1 cellular context compared by ENCODE assay signal in the genomic region with DNA sequence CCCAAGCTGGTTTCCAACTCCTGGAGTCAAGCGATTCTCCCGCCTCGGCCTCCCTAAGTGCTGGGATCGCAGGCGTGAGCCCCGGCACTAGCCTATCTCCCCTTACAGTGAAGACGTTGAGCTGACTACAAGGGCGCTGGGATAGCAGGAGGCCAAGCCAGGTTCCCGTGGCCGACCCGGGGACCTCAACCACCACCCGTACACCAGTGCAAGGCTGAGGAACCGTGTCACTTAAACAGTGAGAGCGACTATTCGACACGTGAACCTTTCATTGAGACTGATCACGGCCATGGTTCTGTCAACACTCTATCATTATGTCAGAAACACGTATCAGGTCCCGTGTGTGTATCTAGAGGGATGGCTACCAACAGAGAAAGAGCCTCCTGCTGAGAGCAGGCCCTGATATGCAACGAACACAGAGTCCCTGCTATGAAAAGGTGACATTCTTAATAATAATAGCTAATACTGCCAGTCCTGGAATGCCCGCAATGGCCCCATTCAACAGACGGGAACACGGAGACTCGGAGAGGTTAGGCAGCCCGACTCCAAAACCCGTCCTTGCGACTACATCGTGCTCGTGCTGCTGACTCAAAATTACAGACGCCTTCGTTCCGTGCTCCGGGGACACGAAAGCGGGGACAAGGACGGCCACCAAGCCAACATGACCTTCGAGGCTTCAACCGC.
A peak's percentile ranks its signal among the peaks of the same experiment; 100 is the strongest.
TF ChIP-seq lines count a peak whose summit lies in the region.

No MANE protein-coding gene starts in this region.

TF ChIP-seq in K562, 482 proteins besides CTCF, POLR2A, EP300 and RAD21 (continues in another document):
- TF ChIP-seq KLF1 (tag; IDR thresholded peaks at IDR 0.05) (no peak), HSF4 (CRISPR knock-in tag; IDR thresholded peaks at IDR 0.05; ENCODE audit: borderline replicate concordance) (no peak), MIER1 (IDR thresholded peaks at IDR 0.05; ENCODE audit: low read depth) (peak; percentile 23; the same call in 1 of the 2 replicates), KDM2B (CRISPR knock-in tag; IDR thresholded peaks at IDR 0.05) (0 out of 2 replicates have a peak, but pooled peaks have one; percentile 62), TRIM28 (IDR thresholded peaks at IDR 0.05) (no peak), ZNF133 (CRISPR knock-in tag; IDR thresholded peaks at IDR 0.05) (no peak), RBFOX2 (IDR thresholded peaks at IDR 0.05; ENCODE audit: low read depth, low read length) (no peak), CHD1 (IDR thresholded peaks at IDR 0.05; ENCODE audit: low read length) (no peak), TSC22D4 (tag; IDR thresholded peaks at IDR 0.05) (no peak), CEBPG (CRISPR knock-in tag; IDR thresholded peaks at IDR 0.05) (no peak; the same call in 1 of the 2 replicates), CEBPG (tag; conservative IDR thresholded peaks at IDR 0.05 in 1 of 2, IDR thresholded peaks at IDR 0.05 in 1 of 2) (no peak), ZBED1 (IDR thresholded peaks at IDR 0.05) (no peak), CAMTA2 (CRISPR knock-in tag; conservative IDR thresholded peaks at IDR 0.05) (no peak), SMARCA5 (IDR thresholded peaks at IDR 0.05) (no peak), ZNF696 (CRISPR knock-in tag; conservative IDR thresholded peaks at IDR 0.05) (no peak), ZNF75A (CRISPR knock-in tag; IDR thresholded peaks at IDR 0.05) (no peak), KLF13 (tag; IDR thresholded peaks at IDR 0.05; ENCODE audit: borderline replicate concordance, low read depth) (no peak), HEY1 (CRISPR knock-in tag; IDR thresholded peaks at IDR 0.05; ENCODE audit: borderline replicate concordance) (no peak), POLR2AphosphoS2 (IDR thresholded peaks at IDR 0.05; ENCODE audit: low read length) (no peak), RCOR1 (IDR thresholded peaks at IDR 0.05; ENCODE audit: borderline replicate concordance in 1 of 2, low read depth in 2 of 2, low read length in 2 of 2) (peak in 1 of 2 experiments; percentile 58; a peak in 1 of 4 replicates), MEIS2 (IDR thresholded peaks at IDR 0.05; ENCODE audit: partially characterized antibody) (peak; percentile 89), ZNF780A (CRISPR knock-in tag; IDR thresholded peaks at IDR 0.05) (no peak), NCOA2 (IDR thresholded peaks at IDR 0.05; ENCODE audit: partially characterized antibody in 2 of 2) (no peak), COPS2 (conservative IDR thresholded peaks at IDR 0.05) (no peak), ZNF707 (CRISPR knock-in tag; conservative IDR thresholded peaks at IDR 0.05) (no peak), ZNF316 (IDR thresholded peaks at IDR 0.05) (no peak), HLTF (IDR thresholded peaks at IDR 0.05) (no peak), KLF16 (IDR thresholded peaks at IDR 0.05) (no peak), ZNF121 (CRISPR knock-in tag; conservative IDR thresholded peaks at IDR 0.05) (peak; percentile 27; the same call in 1 of the 2 replicates)
- TF ChIP-seq, protein P1, sequence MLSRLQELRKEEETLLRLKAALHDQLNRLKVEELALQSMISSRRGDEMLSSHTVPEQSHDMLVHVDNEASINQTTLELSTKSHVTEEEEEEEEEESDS (CRISPR knock-in tag; IDR thresholded peaks at IDR 0.05): no peak
- TF ChIP-seq, protein P2, sequence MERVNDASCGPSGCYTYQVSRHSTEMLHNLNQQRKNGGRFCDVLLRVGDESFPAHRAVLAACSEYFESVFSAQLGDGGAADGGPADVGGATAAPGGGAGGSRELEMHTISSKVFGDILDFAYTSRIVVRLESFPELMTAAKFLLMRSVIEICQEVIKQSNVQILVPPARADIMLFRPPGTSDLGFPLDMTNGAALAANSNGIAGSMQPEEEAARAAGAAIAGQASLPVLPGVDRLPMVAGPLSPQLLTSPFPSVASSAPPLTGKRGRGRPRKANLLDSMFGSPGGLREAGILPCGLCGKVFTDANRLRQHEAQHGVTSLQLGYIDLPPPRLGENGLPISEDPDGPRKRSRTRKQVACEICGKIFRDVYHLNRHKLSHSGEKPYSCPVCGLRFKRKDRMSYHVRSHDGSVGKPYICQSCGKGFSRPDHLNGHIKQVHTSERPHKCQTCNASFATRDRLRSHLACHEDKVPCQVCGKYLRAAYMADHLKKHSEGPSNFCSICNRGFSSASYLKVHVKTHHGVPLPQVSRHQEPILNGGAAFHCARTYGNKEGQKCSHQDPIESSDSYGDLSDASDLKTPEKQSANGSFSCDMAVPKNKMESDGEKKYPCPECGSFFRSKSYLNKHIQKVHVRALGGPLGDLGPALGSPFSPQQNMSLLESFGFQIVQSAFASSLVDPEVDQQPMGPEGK (CRISPR knock-in tag; IDR thresholded peaks at IDR 0.05; ENCODE audit: borderline replicate concordance): no peak
- TF ChIP-seq, protein P3, sequence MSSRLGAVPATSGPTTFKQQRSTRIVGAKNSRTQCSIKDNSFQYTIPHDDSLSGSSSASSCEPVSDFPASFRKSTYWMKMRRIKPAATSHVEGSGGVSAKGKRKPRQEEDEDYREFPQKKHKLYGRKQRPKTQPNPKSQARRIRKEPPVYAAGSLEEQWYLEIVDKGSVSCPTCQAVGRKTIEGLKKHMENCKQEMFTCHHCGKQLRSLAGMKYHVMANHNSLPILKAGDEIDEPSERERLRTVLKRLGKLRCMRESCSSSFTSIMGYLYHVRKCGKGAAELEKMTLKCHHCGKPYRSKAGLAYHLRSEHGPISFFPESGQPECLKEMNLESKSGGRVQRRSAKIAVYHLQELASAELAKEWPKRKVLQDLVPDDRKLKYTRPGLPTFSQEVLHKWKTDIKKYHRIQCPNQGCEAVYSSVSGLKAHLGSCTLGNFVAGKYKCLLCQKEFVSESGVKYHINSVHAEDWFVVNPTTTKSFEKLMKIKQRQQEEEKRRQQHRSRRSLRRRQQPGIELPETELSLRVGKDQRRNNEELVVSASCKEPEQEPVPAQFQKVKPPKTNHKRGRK (tag; IDR thresholded peaks at IDR 0.05): no peak
- TF ChIP-seq, protein P4, sequence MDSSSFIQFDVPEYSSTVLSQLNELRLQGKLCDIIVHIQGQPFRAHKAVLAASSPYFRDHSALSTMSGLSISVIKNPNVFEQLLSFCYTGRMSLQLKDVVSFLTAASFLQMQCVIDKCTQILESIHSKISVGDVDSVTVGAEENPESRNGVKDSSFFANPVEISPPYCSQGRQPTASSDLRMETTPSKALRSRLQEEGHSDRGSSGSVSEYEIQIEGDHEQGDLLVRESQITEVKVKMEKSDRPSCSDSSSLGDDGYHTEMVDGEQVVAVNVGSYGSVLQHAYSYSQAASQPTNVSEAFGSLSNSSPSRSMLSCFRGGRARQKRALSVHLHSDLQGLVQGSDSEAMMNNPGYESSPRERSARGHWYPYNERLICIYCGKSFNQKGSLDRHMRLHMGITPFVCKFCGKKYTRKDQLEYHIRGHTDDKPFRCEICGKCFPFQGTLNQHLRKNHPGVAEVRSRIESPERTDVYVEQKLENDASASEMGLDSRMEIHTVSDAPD (CRISPR knock-in tag; IDR thresholded peaks at IDR 0.05): no peak
- TF ChIP-seq, protein P5, sequence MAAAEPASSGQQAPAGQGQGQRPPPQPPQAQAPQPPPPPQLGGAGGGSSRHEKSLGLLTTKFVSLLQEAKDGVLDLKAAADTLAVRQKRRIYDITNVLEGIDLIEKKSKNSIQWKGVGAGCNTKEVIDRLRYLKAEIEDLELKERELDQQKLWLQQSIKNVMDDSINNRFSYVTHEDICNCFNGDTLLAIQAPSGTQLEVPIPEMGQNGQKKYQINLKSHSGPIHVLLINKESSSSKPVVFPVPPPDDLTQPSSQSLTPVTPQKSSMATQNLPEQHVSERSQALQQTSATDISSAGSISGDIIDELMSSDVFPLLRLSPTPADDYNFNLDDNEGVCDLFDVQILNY (CRISPR knock-in tag; IDR thresholded peaks at IDR 0.05): no peak; the same call in 1 of the 2 replicates
- TF ChIP-seq, protein P6, sequence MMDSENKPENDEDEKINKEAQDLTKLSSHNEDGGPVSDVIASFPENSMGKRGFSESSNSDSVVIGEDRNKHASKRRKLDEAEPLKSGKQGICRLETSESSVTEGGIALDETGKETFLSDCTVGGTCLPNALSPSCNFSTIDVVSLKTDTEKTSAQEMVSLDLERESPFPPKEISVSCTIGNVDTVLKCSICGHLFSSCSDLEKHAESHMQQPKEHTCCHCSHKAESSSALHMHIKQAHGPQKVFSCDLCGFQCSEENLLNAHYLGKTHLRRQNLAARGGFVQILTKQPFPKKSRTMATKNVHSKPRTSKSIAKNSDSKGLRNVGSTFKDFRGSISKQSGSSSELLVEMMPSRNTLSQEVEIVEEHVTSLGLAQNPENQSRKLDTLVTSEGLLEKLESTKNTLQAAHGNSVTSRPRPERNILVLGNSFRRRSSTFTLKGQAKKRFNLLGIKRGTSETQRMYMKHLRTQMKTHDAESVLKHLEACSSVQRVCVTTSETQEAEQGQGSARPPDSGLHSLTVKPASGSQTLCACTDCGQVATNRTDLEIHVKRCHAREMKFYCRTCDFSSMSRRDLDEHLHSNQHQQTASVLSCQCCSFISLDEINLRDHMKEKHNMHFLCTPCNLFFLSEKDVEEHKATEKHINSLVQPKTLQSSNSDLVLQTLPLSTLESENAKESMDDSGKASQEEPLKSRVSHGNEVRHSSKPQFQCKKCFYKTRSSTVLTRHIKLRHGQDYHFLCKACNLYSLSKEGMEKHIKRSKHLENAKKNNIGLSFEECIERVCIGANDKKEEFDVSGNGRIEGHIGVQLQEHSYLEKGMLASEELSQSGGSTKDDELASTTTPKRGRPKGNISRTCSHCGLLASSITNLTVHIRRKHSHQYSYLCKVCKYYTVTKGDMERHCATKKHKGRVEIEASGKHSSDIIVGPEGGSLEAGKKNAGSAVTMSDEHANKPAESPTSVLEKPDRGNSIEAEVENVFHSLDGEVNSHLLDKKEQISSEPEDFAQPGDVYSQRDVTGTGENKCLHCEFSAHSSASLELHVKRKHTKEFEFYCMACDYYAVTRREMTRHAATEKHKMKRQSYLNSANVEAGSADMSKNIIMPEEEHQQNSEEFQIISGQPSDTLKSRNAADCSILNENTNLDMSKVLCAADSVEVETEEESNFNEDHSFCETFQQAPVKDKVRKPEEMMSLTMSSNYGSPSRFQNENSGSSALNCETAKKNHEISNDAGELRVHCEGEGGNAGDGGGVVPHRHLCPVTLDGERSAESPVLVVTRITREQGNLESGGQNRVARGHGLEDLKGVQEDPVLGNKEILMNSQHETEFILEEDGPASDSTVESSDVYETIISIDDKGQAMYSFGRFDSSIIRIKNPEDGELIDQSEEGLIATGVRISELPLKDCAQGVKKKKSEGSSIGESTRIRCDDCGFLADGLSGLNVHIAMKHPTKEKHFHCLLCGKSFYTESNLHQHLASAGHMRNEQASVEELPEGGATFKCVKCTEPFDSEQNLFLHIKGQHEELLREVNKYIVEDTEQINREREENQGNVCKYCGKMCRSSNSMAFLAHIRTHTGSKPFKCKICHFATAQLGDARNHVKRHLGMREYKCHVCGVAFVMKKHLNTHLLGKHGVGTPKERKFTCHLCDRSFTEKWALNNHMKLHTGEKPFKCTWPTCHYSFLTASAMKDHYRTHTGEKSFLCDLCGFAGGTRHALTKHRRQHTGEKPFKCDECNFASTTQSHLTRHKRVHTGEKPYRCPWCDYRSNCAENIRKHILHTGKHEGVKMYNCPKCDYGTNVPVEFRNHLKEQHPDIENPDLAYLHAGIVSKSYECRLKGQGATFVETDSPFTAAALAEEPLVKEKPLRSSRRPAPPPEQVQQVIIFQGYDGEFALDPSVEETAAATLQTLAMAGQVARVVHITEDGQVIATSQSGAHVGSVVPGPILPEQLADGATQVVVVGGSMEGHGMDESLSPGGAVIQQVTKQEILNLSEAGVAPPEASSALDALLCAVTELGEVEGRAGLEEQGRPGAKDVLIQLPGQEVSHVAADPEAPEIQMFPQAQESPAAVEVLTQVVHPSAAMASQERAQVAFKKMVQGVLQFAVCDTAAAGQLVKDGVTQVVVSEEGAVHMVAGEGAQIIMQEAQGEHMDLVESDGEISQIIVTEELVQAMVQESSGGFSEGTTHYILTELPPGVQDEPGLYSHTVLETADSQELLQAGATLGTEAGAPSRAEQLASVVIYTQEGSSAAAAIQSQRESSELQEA (IDR thresholded peaks at IDR 0.05; ENCODE audit: low read depth): no peak
- TF ChIP-seq, protein P7, sequence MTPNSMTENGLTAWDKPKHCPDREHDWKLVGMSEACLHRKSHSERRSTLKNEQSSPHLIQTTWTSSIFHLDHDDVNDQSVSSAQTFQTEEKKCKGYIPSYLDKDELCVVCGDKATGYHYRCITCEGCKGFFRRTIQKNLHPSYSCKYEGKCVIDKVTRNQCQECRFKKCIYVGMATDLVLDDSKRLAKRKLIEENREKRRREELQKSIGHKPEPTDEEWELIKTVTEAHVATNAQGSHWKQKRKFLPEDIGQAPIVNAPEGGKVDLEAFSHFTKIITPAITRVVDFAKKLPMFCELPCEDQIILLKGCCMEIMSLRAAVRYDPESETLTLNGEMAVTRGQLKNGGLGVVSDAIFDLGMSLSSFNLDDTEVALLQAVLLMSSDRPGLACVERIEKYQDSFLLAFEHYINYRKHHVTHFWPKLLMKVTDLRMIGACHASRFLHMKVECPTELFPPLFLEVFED (CRISPR knock-in tag; conservative IDR thresholded peaks at IDR 0.05): no peak
- TF ChIP-seq, protein P8, sequence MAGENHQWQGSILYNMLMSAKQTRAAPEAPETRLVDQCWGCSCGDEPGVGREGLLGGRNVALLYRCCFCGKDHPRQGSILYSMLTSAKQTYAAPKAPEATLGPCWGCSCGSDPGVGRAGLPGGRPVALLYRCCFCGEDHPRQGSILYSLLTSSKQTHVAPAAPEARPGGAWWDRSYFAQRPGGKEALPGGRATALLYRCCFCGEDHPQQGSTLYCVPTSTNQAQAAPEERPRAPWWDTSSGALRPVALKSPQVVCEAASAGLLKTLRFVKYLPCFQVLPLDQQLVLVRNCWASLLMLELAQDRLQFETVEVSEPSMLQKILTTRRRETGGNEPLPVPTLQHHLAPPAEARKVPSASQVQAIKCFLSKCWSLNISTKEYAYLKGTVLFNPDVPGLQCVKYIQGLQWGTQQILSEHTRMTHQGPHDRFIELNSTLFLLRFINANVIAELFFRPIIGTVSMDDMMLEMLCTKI (IDR thresholded peaks at IDR 0.05; ENCODE audit: partially characterized antibody): no peak
- TF ChIP-seq, protein P9, sequence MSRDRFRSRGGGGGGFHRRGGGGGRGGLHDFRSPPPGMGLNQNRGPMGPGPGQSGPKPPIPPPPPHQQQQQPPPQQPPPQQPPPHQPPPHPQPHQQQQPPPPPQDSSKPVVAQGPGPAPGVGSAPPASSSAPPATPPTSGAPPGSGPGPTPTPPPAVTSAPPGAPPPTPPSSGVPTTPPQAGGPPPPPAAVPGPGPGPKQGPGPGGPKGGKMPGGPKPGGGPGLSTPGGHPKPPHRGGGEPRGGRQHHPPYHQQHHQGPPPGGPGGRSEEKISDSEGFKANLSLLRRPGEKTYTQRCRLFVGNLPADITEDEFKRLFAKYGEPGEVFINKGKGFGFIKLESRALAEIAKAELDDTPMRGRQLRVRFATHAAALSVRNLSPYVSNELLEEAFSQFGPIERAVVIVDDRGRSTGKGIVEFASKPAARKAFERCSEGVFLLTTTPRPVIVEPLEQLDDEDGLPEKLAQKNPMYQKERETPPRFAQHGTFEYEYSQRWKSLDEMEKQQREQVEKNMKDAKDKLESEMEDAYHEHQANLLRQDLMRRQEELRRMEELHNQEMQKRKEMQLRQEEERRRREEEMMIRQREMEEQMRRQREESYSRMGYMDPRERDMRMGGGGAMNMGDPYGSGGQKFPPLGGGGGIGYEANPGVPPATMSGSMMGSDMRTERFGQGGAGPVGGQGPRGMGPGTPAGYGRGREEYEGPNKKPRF (IDR thresholded peaks at IDR 0.05; ENCODE audit: low read depth, low read length): no peak
